ENCODE assay signal across 22 cellular contexts in the genomic region with DNA sequence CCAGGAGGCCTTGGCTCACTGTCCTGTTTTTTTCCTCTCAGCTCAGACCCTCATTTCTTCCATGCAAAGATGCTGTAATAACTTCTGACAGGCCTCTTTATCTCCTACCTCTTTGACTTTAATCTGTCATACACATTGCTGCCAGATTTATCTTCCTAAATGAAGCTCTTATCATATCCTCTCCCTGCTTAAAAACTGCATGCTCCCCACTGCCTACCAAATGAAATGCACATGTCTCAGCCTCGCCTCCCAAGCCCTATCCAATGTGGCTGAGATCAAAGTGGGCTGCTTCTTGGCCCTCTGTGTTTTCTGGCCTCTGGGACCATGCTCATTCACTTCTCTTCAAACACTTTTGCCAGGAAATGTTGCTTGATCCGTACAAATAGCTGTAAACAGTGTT.
"Had no signal": no experiment of that assay in that cellular context is flagged by ENCODE, and none has a peak within 500 bp of the region (broad histone marks: within the 10 kb centered on the region; RNA-seq: fewer than 3 reads in every experiment).

No MANE protein-coding gene starts in this region.

- DNase-seq: activated CD4-positive, alpha-beta T cell treated with anti-CD3 and anti-CD28 coated beads for 4 hours; activated CD8-positive, alpha-beta memory T cell treated with anti-CD3 and anti-CD28 coated beads, Interleukin-2, amount 50 U/mL, for 4 hours; activated CD8-positive, alpha-beta T cell treated with anti-CD3 and anti-CD28 coated beads for 36 hours; activated gamma-delta T cell treated with Interleukin-2 at 50 U/mL for 16 hours; activated naive CD4-positive, alpha-beta T cell treated with anti-CD3 and anti-CD28 coated beads, Interleukin-2, amount 10 ng/mL, durations not matched to agents 7 days and 5 days; activated naive CD8-positive, alpha-beta T cell treated with anti-CD3 and anti-CD28 coated beads for 36 hours; activated T-cell treated with anti-CD3 and anti-CD28 coated beads, Interleukin-2, amount 50 U/mL, for 72 hours; cerebellar nuclear complex; Kasumi-1; KBM-7; NCI-H1048; NCI-H1417; NCI-H2029; NCI-H2107; NCI-H510A treated with DMSO at 0.1 percent for 48 hours; Peyer's patch; SHP77; T-helper 1 cell had no signal

- H3K4me1 ChIP-seq: Peyer's patch, SJSA1 had no signal

- H3K27ac ChIP-seq: Peyer's patch, RWPE1, SJSA1 had no signal

- H3K9me3 Mint-ChIP-seq: activated CD8-positive, alpha-beta T cell treated with anti-CD3 and anti-CD28 coated beads for 36 hours; activated naive CD4-positive, alpha-beta T cell treated with anti-CD3 and anti-CD28 coated beads, Interleukin-2, amount 10 ng/mL, durations not matched to agents 7 days and 5 days; activated naive CD8-positive, alpha-beta T cell treated with anti-CD3 and anti-CD28 coated beads for 36 hours; activated T-helper 2 cell treated with anti-CD3 and anti-CD28 coated beads, Interferon-gamma antibody, Interleukin-2, Interleukin-4, amounts not matched to agents 10 μg/mL and 5 μg/mL and 100 μg/mL, durations not matched to agents 14 hours and 24 hours and 36 hours had no signal

- H3K27me3 ChIP-seq: Peyer's patch, SJSA1 had no signal

- H3K27me3 Mint-ChIP-seq: activated naive CD8-positive, alpha-beta T cell treated with anti-CD3 and anti-CD28 coated beads for 36 hours had no signal

- H3K36me3 ChIP-seq: Peyer's patch, SJSA1 had no signal

- H3K4me1 Mint-ChIP-seq: activated naive CD4-positive, alpha-beta T cell treated with anti-CD3 and anti-CD28 coated beads, Interleukin-2, amount 10 ng/mL, durations not matched to agents 7 days and 5 days; activated naive CD8-positive, alpha-beta T cell treated with anti-CD3 and anti-CD28 coated beads for 36 hours had no signal

- H3K36me3 Mint-ChIP-seq: activated naive CD4-positive, alpha-beta T cell treated with anti-CD3 and anti-CD28 coated beads, Interleukin-2, amount 10 ng/mL, durations not matched to agents 7 days and 5 days; activated naive CD8-positive, alpha-beta T cell treated with anti-CD3 and anti-CD28 coated beads for 36 hours had no signal

- H3K9me3 ChIP-seq: Peyer's patch, SJSA1 had no signal

- H3K4me3 Mint-ChIP-seq: activated CD8-positive, alpha-beta T cell treated with anti-CD3 and anti-CD28 coated beads for 36 hours; activated naive CD4-positive, alpha-beta T cell treated with anti-CD3 and anti-CD28 coated beads, Interleukin-2, amount 10 ng/mL, durations not matched to agents 7 days and 5 days; activated naive CD8-positive, alpha-beta T cell treated with anti-CD3 and anti-CD28 coated beads for 36 hours; activated T-cell treated with anti-CD3 and anti-CD28 coated beads, Interleukin-2, amount 50 U/mL, for 72 hours had no signal

- H3K27ac Mint-ChIP-seq: activated CD8-positive, alpha-beta T cell treated with anti-CD3 and anti-CD28 coated beads for 36 hours; activated naive CD4-positive, alpha-beta T cell treated with anti-CD3 and anti-CD28 coated beads, Interleukin-2, amount 10 ng/mL, durations not matched to agents 7 days and 5 days; activated naive CD8-positive, alpha-beta T cell treated with anti-CD3 and anti-CD28 coated beads for 36 hours; activated T-cell treated with anti-CD3 and anti-CD28 coated beads, Interleukin-2, amount 50 U/mL, for 72 hours; activated T-helper 2 cell treated with anti-CD3 and anti-CD28 coated beads, Interferon-gamma antibody, Interleukin-2, Interleukin-4, amounts not matched to agents 10 μg/mL and 5 μg/mL and 100 μg/mL, durations not matched to agents 14 hours and 24 hours and 36 hours had no signal

- H3K4me3 ChIP-seq: Peyer's patch, SJSA1 had no signal

- ATAC-seq: activated CD4-positive, CD25-positive, alpha-beta regulatory T cell treated with anti-CD3 and anti-CD28 coated beads, Interleukin-2, amount 50 U/mL, for 24 hours; activated CD8-positive, alpha-beta T cell treated with anti-CD3 and anti-CD28 coated beads for 36 hours; activated T-cell treated with anti-CD3 and anti-CD28 coated beads, Interleukin-2, amount 50 U/mL, for 72 hours had no signal
